ENCODE assay signal across 17 cellular contexts in genomic region chr13:43487459-43487858, GRCh38.
DNase-seq lines count a peak whose midpoint lies in the region; ATAC-seq, FAIRE-seq and TF ChIP-seq lines count a peak whose summit lies in the region.
"Had no signal": no experiment of that assay in that cellular context is flagged by ENCODE, and none has a peak within 500 bp of the region (broad histone marks: within the 10 kb centered on the region; RNA-seq: fewer than 3 reads in every experiment).

No MANE protein-coding gene starts in this region.

- H3K27ac ChIP-seq in rectal smooth muscle tissue (ENCODE audit: low read depth, low read length) (peak overlapping the region; percentile 70), left lung (no peak overlapping the region)
- H3K27ac ChIP-seq: BLaER1 treated with 17β-estradiol and CSF1 and Interleukin-3, amounts not matched to agents 10 nM and 100 nM had no signal

- H3K4me3 ChIP-seq in adipocyte (ENCODE audit: low read length): no peak overlapping the region
- no peak overlapping the region for H3K4me3 ChIP-seq in rectal smooth muscle tissue (ENCODE audit: low read length)
- no peak overlapping the region for H3K4me3 ChIP-seq in left lung
- H3K4me3 ChIP-seq: BLaER1 treated with 17β-estradiol and CSF1 and Interleukin-3, amounts not matched to agents 10 nM and 100 nM; GM12878; GM23338 had no signal

- H3K4me1 ChIP-seq in adipocyte (ENCODE audit: control insufficient read depth, insufficient read depth, low read length) (no peaks in the 10 kb centered on the region), rectal smooth muscle tissue (ENCODE audit: control insufficient read depth, insufficient read depth, low read length) (peaks cover 19% of the 10 kb centered on the region), left lung (no peaks in the 10 kb centered on the region)

- H3K36me3 ChIP-seq in adipocyte (ENCODE audit: control insufficient read depth, insufficient read depth, low read length, severe bottlenecking) (no peaks in the 10 kb centered on the region), rectal smooth muscle tissue (ENCODE audit: control insufficient read depth, insufficient read depth, low read length) (no peaks in the 10 kb centered on the region), left lung (no peaks in the 10 kb centered on the region)
- H3K36me3 ChIP-seq: BLaER1 treated with 17β-estradiol and CSF1 and Interleukin-3, amounts not matched to agents 10 nM and 100 nM had no signal

- ATAC-seq in Right ventricle myocardium superior (ENCODE audit: poor library complexity) (peak; percentile 49), Right ventricle myocardium inferior (no peak), left lung (no peak)
- ATAC-seq: GM12878, GM23338 had no signal

- H3K9me3 ChIP-seq in adipocyte (ENCODE audit: control insufficient read depth, low read length) (no peaks in the 10 kb centered on the region), left lung (peaks cover 0 to 3% of the 10 kb centered on the region in 2 donors)

- intact Hi-C loops in Right ventricle myocardium superior (cut with DNase I): no loop called here
- intact Hi-C loops in Right ventricle myocardium inferior (cut with DNase I): no loop called here
- intact Hi-C loops in left lung (cut with DNase I): no loop called here

- H3K27me3 ChIP-seq in adipocyte (replicated peaks; ENCODE audit: control insufficient read depth, insufficient read depth, low read length): no peaks in the 10 kb centered on the region
- H3K27me3 ChIP-seq in rectal smooth muscle tissue (ENCODE audit: control insufficient read depth, insufficient read depth, low read length): no peaks in the 10 kb centered on the region
- H3K27me3 ChIP-seq in left lung: no peaks in the 10 kb centered on the region
- H3K27me3 ChIP-seq: BLaER1 treated with 17β-estradiol and CSF1 and Interleukin-3, amounts not matched to agents 10 nM and 100 nM had no signal

- no peak for DNase-seq in Right ventricle myocardium superior
- DNase-seq in Right ventricle myocardium inferior (ENCODE audit: missing footprints): no peak
- DNase-seq in NCI-H2227 treated with DMSO at 0.1 percent for 48 hours (lab: John Stamatoyannopoulos, UW): peak; percentile 1
- DNase-seq in adipocyte (ENCODE audit: low read depth): peak; percentile 1
- DNase-seq in left lung: no peak
- no peak for DNase-seq in HuH-7.5 (ENCODE audit: low spot score)
- no peak for DNase-seq in frontal cortex (ENCODE audit: low spot score in 2 of 2)
- DNase-seq: 8988T; AML-193; CD4-positive, CD25-positive, alpha-beta regulatory T cell; DMS79; H7 had no signal

- no peak for FAIRE-seq in frontal cortex (lab: Jason Lieb, UNC)
- FAIRE-seq: GM12878, GM18507 had no signal

- TF ChIP-seq CTCF in left lung (IDR thresholded peaks at IDR 0.05): no peak

- H3K9ac ChIP-seq in adipocyte (ENCODE audit: low read length) (no peak overlapping the region), rectal smooth muscle tissue (ENCODE audit: low read length) (no peak overlapping the region)
- H3K9ac ChIP-seq: BLaER1 treated with 17β-estradiol and CSF1 and Interleukin-3, amounts not matched to agents 10 nM and 100 nM had no signal

Comparison
In these comparisons a context has a peak if more than half of its experiments do, and no peak if none do; other contexts are left out.
1. DNase-seq: peak in NCI-H2227 treated with DMSO at 0.1 percent for 48 hours (single experiment) and adipocyte (single experiment); none in Right ventricle myocardium superior (single experiment), Right ventricle myocardium inferior (single experiment), left lung (0 of 2), HuH-7.5 (single experiment) and frontal cortex (0 of 2).